18 cellular contexts compared by ENCODE assay signal in the genomic region with DNA sequence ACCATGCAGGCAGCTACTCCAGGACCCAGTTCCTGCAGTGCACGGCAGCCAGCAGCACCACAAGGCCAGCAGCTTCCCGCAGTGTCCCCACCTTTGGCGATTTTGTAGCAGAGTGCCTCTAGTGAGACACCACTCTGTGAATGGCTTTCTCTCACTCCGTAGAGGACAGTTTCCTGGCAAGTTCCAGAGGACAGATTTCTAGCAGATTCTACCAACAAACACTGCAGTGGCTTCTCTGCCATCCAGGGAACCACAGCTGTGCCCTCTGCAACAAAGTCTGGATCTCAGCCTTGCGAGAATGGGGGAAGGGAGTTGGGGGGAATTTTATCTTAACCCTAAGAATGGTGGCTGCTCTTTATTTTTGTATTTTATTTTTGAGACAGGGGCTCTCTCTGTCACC. TPM values are rescaled to one million over a fixed set of nuclear protein-coding genes. Genes with fewer than 3 reads are reported as not detected.
DNase-seq lines count a peak whose midpoint lies in the region; ATAC-seq, FAIRE-seq and TF ChIP-seq lines count a peak whose summit lies in the region.
"Had no signal": no experiment of that assay in that cellular context is flagged by ENCODE, and none has a peak within 500 bp of the region (broad histone marks: within the 10 kb centered on the region; RNA-seq: fewer than 3 reads in every experiment).

No MANE protein-coding gene starts in this region.

- H3K9me3 Mint-ChIP-seq in activated CD4-positive, alpha-beta T cell treated with anti-CD3 and anti-CD28 coated beads for 36 hours (ENCODE audit: low read depth): peaks cover 2% of the 10 kb centered on the region
- peaks cover 5% of the 10 kb centered on the region for H3K9me3 Mint-ChIP-seq in glutamatergic neuron (ENCODE audit: unreplicated experiment)
- H3K9me3 Mint-ChIP-seq in natural killer cell treated with Interleukin-12 subunit alpha and Interleukin-12 subunit beta and Interleukin-15 and Interleukin-18, amount 100 ng/mL, for 72 hours: no peaks in the 10 kb centered on the region

- intact Hi-C loops in activated CD4-positive, alpha-beta T cell treated with anti-CD3 and anti-CD28 coated beads for 36 hours (cut with DNase I, micrococcal nuclease): no loop called here

- POLR2A ChIA-PET in activated CD4-positive, alpha-beta T cell treated with anti-CD3 and anti-CD28 coated beads for 36 hours (lab: Charles Lee): no interaction called here

- H3K4me3 Mint-ChIP-seq in activated CD4-positive, alpha-beta T cell treated with anti-CD3 and anti-CD28 coated beads for 36 hours: no peak overlapping the region
- no peak overlapping the region for H3K4me3 Mint-ChIP-seq in glutamatergic neuron (ENCODE audit: unreplicated experiment)
- no peak overlapping the region for H3K4me3 Mint-ChIP-seq in natural killer cell treated with Interleukin-12 subunit alpha and Interleukin-12 subunit beta and Interleukin-15 and Interleukin-18, amount 100 ng/mL, for 72 hours
- H3K4me3 Mint-ChIP-seq: B cell; CD4-positive, alpha-beta T cell had no signal

- DNase-seq in caudate nucleus (lab: John Stamatoyannopoulos, UW) (peak in 2 of 61 donors; percentile 11 to 19), globus pallidus (ENCODE audit: low spot score) (peak; percentile 55), GM19239 (ENCODE audit: insufficient read length, low spot score) (no peak), glutamatergic neuron (no peak)
- peak; percentile 15 for DNase-seq in stimulated activated CD8-positive, alpha-beta memory T cell treated with anti-CD3 and anti-CD28 coated beads, Interleukin-4, amount 100 ng/mL, for 48 hours
- no peak for DNase-seq in activated CD4-positive, alpha-beta T cell treated with anti-CD3 and anti-CD28 coated beads for 36 hours
- DNase-seq in natural killer cell treated with Interleukin-12 subunit alpha and Interleukin-12 subunit beta and Interleukin-15 and Interleukin-18, amount 100 ng/mL, for 72 hours (ENCODE audit: low spot score): no peak
- DNase-seq: Calu3; CD4-positive, alpha-beta T cell; DMS 273 treated with DMSO at 0.1 percent for 48 hours; DMS79; GM23248; H7 had no signal

- TF ChIP-seq CTCF in glutamatergic neuron (IDR thresholded peaks at IDR 0.05; ENCODE audit: partially characterized antibody, unreplicated experiment): no peak

- no peak overlapping the region for H3K27ac Mint-ChIP-seq in activated CD4-positive, alpha-beta T cell treated with anti-CD3 and anti-CD28 coated beads for 36 hours
- no peak overlapping the region for H3K27ac Mint-ChIP-seq in glutamatergic neuron (ENCODE audit: unreplicated experiment)
- no peak overlapping the region for H3K27ac Mint-ChIP-seq in natural killer cell treated with Interleukin-12 subunit alpha and Interleukin-12 subunit beta and Interleukin-15 and Interleukin-18, amount 100 ng/mL, for 72 hours
- H3K27ac Mint-ChIP-seq: B cell; CD4-positive, alpha-beta T cell had no signal

- CTCF ChIA-PET in activated CD4-positive, alpha-beta T cell treated with anti-CD3 and anti-CD28 coated beads for 36 hours (lab: Charles Lee): no interaction called here

- peaks cover 46% of the 10 kb centered on the region for H3K36me3 Mint-ChIP-seq in activated CD4-positive, alpha-beta T cell treated with anti-CD3 and anti-CD28 coated beads for 36 hours (ENCODE audit: low read depth)
- H3K36me3 Mint-ChIP-seq in glutamatergic neuron (ENCODE audit: unreplicated experiment): peaks cover 4% of the 10 kb centered on the region
- no peaks in the 10 kb centered on the region for H3K36me3 Mint-ChIP-seq in natural killer cell treated with Interleukin-12 subunit alpha and Interleukin-12 subunit beta and Interleukin-15 and Interleukin-18, amount 100 ng/mL, for 72 hours

- FAIRE-seq in GM19239 (lab: Jason Lieb, UNC): no peak
- FAIRE-seq: A204.1, GM12878, GM18507 had no signal

- ATAC-seq in activated CD4-positive, alpha-beta T cell treated with anti-CD3 and anti-CD28 coated beads for 36 hours: no peak
- ATAC-seq in natural killer cell treated with Interleukin-12 subunit alpha and Interleukin-12 subunit beta and Interleukin-15 and Interleukin-18, amount 100 ng/mL, for 72 hours: no peak
- ATAC-seq: GM12878 had no signal

- no peaks in the 10 kb centered on the region for H3K27me3 Mint-ChIP-seq in activated CD4-positive, alpha-beta T cell treated with anti-CD3 and anti-CD28 coated beads for 36 hours
- H3K27me3 Mint-ChIP-seq in glutamatergic neuron (ENCODE audit: unreplicated experiment): peaks cover 5% of the 10 kb centered on the region
- H3K27me3 Mint-ChIP-seq in natural killer cell treated with Interleukin-12 subunit alpha and Interleukin-12 subunit beta and Interleukin-15 and Interleukin-18, amount 100 ng/mL, for 72 hours: peaks cover 0 to 3% of the 10 kb centered on the region in 2 donors
- H3K27me3 Mint-ChIP-seq: B cell; CD4-positive, alpha-beta T cell had no signal

- H3K27ac ChIP-seq in caudate nucleus (ENCODE audit: low read depth, low read length): peak overlapping the region; percentile 32
- H3K27ac ChIP-seq: GM23248, HL-60 had no signal

- no peaks in the 10 kb centered on the region for H3K4me1 Mint-ChIP-seq in activated CD4-positive, alpha-beta T cell treated with anti-CD3 and anti-CD28 coated beads for 36 hours
- H3K4me1 Mint-ChIP-seq in glutamatergic neuron (ENCODE audit: low read depth, unreplicated experiment): no peaks in the 10 kb centered on the region
- H3K4me1 Mint-ChIP-seq in natural killer cell treated with Interleukin-12 subunit alpha and Interleukin-12 subunit beta and Interleukin-15 and Interleukin-18, amount 100 ng/mL, for 72 hours (ENCODE audit: low read depth in 2 of 2): no peaks in the 10 kb centered on the region
- H3K4me1 Mint-ChIP-seq: B cell had no signal

RNA-seq across cellular contexts. Expression of gene SNHG17, which starts 28.7 kb away (rescaled TPM):
- total RNA-seq in activated CD4-positive, alpha-beta T cell treated with anti-CD3 and anti-CD28 coated beads for 36 hours: 10 to 100 TPM; 70.7 to 72.4 TPM
- 33.0 TPM for total RNA-seq in glutamatergic neuron (ENCODE audit: unreplicated experiment)
- total RNA-seq in natural killer cell treated with Interleukin-12 subunit alpha and Interleukin-12 subunit beta and Interleukin-15 and Interleukin-18, amount 100 ng/mL, for 72 hours: 100 to 1,000 TPM in 1 of 2 donors, 10 to 100 TPM in 1; 71.4 to 182 TPM

Comparison
In these comparisons a context has a peak if more than half of its experiments do, and no peak if none do; other contexts are left out.
1. DNase-seq: peak in globus pallidus (single experiment) and stimulated activated CD8-positive, alpha-beta memory T cell treated with anti-CD3 and anti-CD28 coated beads, Interleukin-4, amount 100 ng/mL, for 48 hours (single experiment); none in GM19239 (single experiment), activated CD4-positive, alpha-beta T cell treated with anti-CD3 and anti-CD28 coated beads for 36 hours (single experiment), glutamatergic neuron (single experiment) and natural killer cell treated with Interleukin-12 subunit alpha and Interleukin-12 subunit beta and Interleukin-15 and Interleukin-18, amount 100 ng/mL, for 72 hours (single experiment).